In genomic region chr1:56060901-56061300, GRCh38 we compare ENCODE assay signal across 20 cellular contexts.
A peak's percentile ranks its signal among the peaks of the same experiment; 100 is the strongest.
DNase-seq lines count a peak whose midpoint lies in the region; ATAC-seq and TF ChIP-seq lines count a peak whose summit lies in the region.
"Had no signal": no experiment of that assay in that cellular context is flagged by ENCODE, and none has a peak within 500 bp of the region (broad histone marks: within the 10 kb centered on the region; RNA-seq: fewer than 3 reads in every experiment).

No MANE protein-coding gene starts in this region.

- H3K4me3 ChIP-seq in fibroblast of mammary gland (ENCODE audit: control insufficient read depth, low read depth, low read length) (no peak overlapping the region), transverse colon (no peak overlapping the region), lower leg skin (ENCODE audit: low read depth, poor library complexity, severe bottlenecking) (no peak overlapping the region)
- H3K4me3 ChIP-seq: ascending aorta, tibial artery had no signal

- ATAC-seq in HG02870 (IDR thresholded peaks at IDR 0.05; ENCODE audit: unreplicated experiment), result no peak
- ATAC-seq: activated naive CD4-positive, alpha-beta T cell treated with anti-CD3 and anti-CD28 coated beads, Interleukin-2, amount 50 U/mL, for 72 hours; HCT116; stimulated activated effector memory CD8-positive, alpha-beta T cell treated with anti-CD3 and anti-CD28 coated beads, Interleukin-12 subunit alpha, Interleukin-12 subunit beta, amount 100 ng/mL, for 72 hours had no signal

- no peaks in the 10 kb centered on the region for H3K36me3 ChIP-seq in transverse colon
- H3K36me3 ChIP-seq: ascending aorta, tibial artery had no signal

- no peak for TF ChIP-seq EP300 in transverse colon (IDR thresholded peaks at IDR 0.05; ENCODE audit: low read depth)

- H3K9me3 ChIP-seq in transverse colon, result no peaks in the 10 kb centered on the region
- H3K9me3 ChIP-seq: ascending aorta, tibial artery had no signal

- WGBS in transverse colon (ENCODE audit: low coverage in 1 of 2), 2 donors, result 34% methylated on average over 1 of the region's 1 CpG; no CpG with 5 or more reads in 1 of the 2 donors
- 38 to 68% methylated on average over 1 of the region's 1 CpG for WGBS in lower leg skin, 2 donors

- no peak overlapping the region for H3K27ac ChIP-seq in transverse colon
- H3K27ac ChIP-seq: 22Rv1, ascending aorta, tibial artery had no signal

- in situ Hi-C loops in transverse colon (cut with MboI; ENCODE audit: low pct_ligation_motif_present in 1 of 4, low pct_unique_long_range_greater_than_20kb in 1 of 4, low sequenced_read_pairs in 3 of 4), result loop anchor here in 1 of 4 donors (25.0 kb wide), 1 partner anchor 526 kb away; the partner anchor contains the start of gene PLPP3

- peak; percentile 2 for DNase-seq in NCI-H1092 treated with DMSO at 0.1 percent for 48 hours (lab: John Stamatoyannopoulos, UW)
- DNase-seq in NCI-H1092 (lab: John Stamatoyannopoulos, UW), result no peak
- DNase-seq in NCI-H2029 treated with DMSO at 0.1 percent for 48 hours (lab: John Stamatoyannopoulos, UW), result peak; percentile 94
- DNase-seq in fibroblast of mammary gland (ENCODE audit: low read depth), result peak; percentile 61
- peak; percentile 12 for DNase-seq in transverse colon
- DNase-seq in T-helper 2 cell, result no peak
- DNase-seq in lower leg skin (ENCODE audit: low spot score in 2 of 2), result no peak
- DNase-seq: activated CD4-positive, alpha-beta T cell treated with anti-CD3 and anti-CD28 coated beads, Interleukin-2, amount 10 ng/mL, durations not matched to agents 24 days and 14 days; C1 segment of cervical spinal cord; Calu3; KBM-7; NCI-H524; stimulated activated CD4-positive, alpha-beta T cell treated with anti-CD3 and anti-CD28 coated beads, Interleukin-1b, Interleukin-23, amount 100 ng/mL, for 48 hours; tibial artery had no signal

- no peaks in the 10 kb centered on the region for H3K27me3 ChIP-seq in transverse colon
- H3K27me3 ChIP-seq: ascending aorta, tibial artery had no signal

- H3K4me1 ChIP-seq in transverse colon, result no peaks in the 10 kb centered on the region

- TF ChIP-seq POLR2A in transverse colon (IDR thresholded peaks at IDR 0.05), result no peak
- no peak for TF ChIP-seq POLR2A in lower leg skin (IDR thresholded peaks at IDR 0.05)

- intact Hi-C loops in transverse colon (cut with DNase I; ENCODE audit: low total_unique reads) (no loop called here), lower leg skin (cut with DNase I; ENCODE audit: low total_unique reads) (no loop called here)

- no peak for TF ChIP-seq CTCF in fibroblast of mammary gland (conservative IDR thresholded peaks at IDR 0.05; ENCODE audit: control insufficient read depth, insufficient read depth, low read depth, low read length)
- TF ChIP-seq CTCF in transverse colon (IDR thresholded peaks at IDR 0.05), result no peak
- TF ChIP-seq CTCF in lower leg skin (IDR thresholded peaks at IDR 0.05), result no peak

Comparison
In these comparisons a context has a peak if more than half of its experiments do, and no peak if none do; other contexts are left out.
1. DNase-seq: peak in NCI-H1092 treated with DMSO at 0.1 percent for 48 hours (single experiment), NCI-H2029 treated with DMSO at 0.1 percent for 48 hours (single experiment), fibroblast of mammary gland (single experiment) and transverse colon (single experiment); none in NCI-H1092 (single experiment), T-helper 2 cell (0 of 5) and lower leg skin (0 of 2).